In the genomic region with DNA sequence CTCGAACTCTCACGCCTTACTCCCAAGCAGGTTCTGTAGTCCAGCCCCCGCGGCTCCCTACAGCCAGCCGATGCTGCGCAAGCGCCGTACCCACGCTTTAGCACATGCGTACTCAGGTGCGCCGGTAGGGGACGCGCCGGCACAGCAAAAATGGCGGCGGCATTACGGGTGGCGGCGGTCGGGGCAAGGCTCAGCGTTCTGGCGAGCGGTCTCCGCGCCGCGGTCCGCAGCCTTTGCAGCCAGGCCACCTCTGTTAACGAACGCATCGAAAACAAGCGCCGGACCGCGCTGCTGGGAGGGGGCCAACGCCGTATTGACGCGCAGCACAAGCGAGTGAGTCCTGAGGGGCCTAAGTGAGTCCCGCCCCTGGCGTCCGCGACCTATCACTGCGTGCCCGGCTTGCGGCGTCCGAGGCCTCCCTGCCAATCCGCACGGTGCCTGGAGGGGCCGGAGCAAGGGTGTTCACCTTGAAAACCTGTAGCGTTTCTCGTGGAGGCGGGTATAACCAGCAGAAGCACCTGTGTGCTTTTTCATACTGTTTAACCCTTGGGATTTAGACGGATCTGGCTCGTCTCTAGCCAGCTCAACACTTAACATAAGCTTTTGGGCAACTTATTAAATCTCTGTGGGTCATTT, we compare ENCODE assay signal across 1 cellular context.
TF ChIP-seq lines count a peak whose summit lies in the region.

PCCB (plus strand) TSS at position 115 of the 636 bp plus-strand sequence; CDS start at position 151, 36 bp downstream.

TF ChIP-seq in HEK293, 187 proteins besides CTCF, POLR2A, EP300 and RAD21 (continued from another document and continues in another):
- TF ChIP-seq, protein P1, sequence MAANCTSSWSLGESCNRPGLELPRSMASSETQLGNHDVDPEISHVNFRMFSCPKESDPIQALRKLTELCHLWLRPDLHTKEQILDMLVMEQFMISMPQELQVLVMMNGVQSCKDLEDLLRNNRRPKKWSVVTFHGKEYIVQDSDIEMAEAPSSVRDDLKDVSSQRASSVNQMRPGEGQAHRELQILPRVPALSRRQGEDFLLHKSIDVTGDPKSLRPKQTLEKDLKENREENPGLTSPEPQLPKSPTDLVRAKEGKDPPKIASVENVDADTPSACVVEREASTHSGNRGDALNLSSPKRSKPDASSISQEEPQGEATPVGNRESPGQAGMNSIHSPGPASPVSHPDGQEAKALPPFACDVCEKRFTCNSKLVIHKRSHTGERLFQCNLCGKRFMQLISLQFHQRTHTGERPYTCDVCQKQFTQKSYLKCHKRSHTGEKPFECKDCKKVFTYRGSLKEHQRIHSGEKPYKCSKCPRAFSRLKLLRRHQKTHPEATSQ (tag by site-specific recombination; IDR thresholded peaks at IDR 0.05) = no peak
- TF ChIP-seq BCL11B (tag by site-specific recombination; IDR thresholded peaks at IDR 0.05; ENCODE audit: low read depth) (no peak), ZNF571 (tag by site-specific recombination; IDR thresholded peaks at IDR 0.05) (no peak), ZBTB20 (tag by site-specific recombination; IDR thresholded peaks at IDR 0.05) (peak; percentile 32; the same call in 1 of the 2 replicates), KLF17 (tag by site-specific recombination; IDR thresholded peaks at IDR 0.05) (peak; percentile 67; the same call in 1 of the 2 replicates), GLI4 (tag by site-specific recombination; IDR thresholded peaks at IDR 0.05) (no peak), TCF7L2 (IDR thresholded peaks at IDR 0.05; ENCODE audit: borderline replicate concordance, low read depth, low read length) (no peak), ZNF398 (tag by site-specific recombination; IDR thresholded peaks at IDR 0.05) (no peak), BCL11A (tag by site-specific recombination; IDR thresholded peaks at IDR 0.05; ENCODE audit: low read depth) (no peak), GLIS2 (tag by site-specific recombination; IDR thresholded peaks at IDR 0.05) (peak; percentile 73; the same call in 1 of the 2 replicates), ZNF341 (tag by site-specific recombination; IDR thresholded peaks at IDR 0.05; ENCODE audit: low read depth) (peak; percentile 73), ZNF132 (tag by site-specific recombination; IDR thresholded peaks at IDR 0.05; ENCODE audit: borderline replicate concordance) (no peak), KLF10 (tag by site-specific recombination; IDR thresholded peaks at IDR 0.05) (peak; percentile 91; the same call in 1 of the 2 replicates), SP3 (tag by site-specific recombination; IDR thresholded peaks at IDR 0.05) (peak; percentile 70), ZFHX2 (tag by site-specific recombination; conservative IDR thresholded peaks at IDR 0.05) (peak; percentile 45), WT1 (tag by site-specific recombination; IDR thresholded peaks at IDR 0.05) (peak; percentile 41; the same call in 1 of the 2 replicates), ZNF324 (tag by site-specific recombination; IDR thresholded peaks at IDR 0.05) (peak; percentile 30; the same call in 1 of the 2 replicates), ZNF621 (tag by site-specific recombination; IDR thresholded peaks at IDR 0.05) (peak; percentile 89; the same call in 1 of the 2 replicates), ZNF211 (tag by site-specific recombination; IDR thresholded peaks at IDR 0.05; ENCODE audit: low read depth) (no peak), ZNF311 (tag by site-specific recombination; IDR thresholded peaks at IDR 0.05; ENCODE audit: borderline replicate concordance) (no peak), GLIS1 (tag by site-specific recombination; IDR thresholded peaks at IDR 0.05) (peak; percentile 50), ZSCAN30 (tag by site-specific recombination; IDR thresholded peaks at IDR 0.05) (0 out of 2 replicates have a peak, but pooled peaks have one; percentile 6), ZNF843 (tag by site-specific recombination; IDR thresholded peaks at IDR 0.05) (peak; percentile 66; the same call in 1 of the 2 replicates), ZNF548 (tag by site-specific recombination; IDR thresholded peaks at IDR 0.05) (no peak), ZNF169 (tag by site-specific recombination; IDR thresholded peaks at IDR 0.05) (no peak), ZNF140 (tag by site-specific recombination; IDR thresholded peaks at IDR 0.05) (no peak), ZNF561 (tag by site-specific recombination; IDR thresholded peaks at IDR 0.05; ENCODE audit: borderline replicate concordance) (0 out of 2 replicates have a peak, but pooled peaks have one; percentile 58), ZNF335 (tag by site-specific recombination; conservative IDR thresholded peaks at IDR 0.05) (peak; percentile 78), ZNF600 (tag by site-specific recombination; IDR thresholded peaks at IDR 0.05) (peak; percentile 98), ZEB2 (tag by site-specific recombination; IDR thresholded peaks at IDR 0.05) (peak; percentile 65; the same call in 1 of the 2 replicates), SCRT1 (tag by site-specific recombination; IDR thresholded peaks at IDR 0.05; ENCODE audit: borderline replicate concordance) (peak; percentile 92), PATZ1 (tag by site-specific recombination; IDR thresholded peaks at IDR 0.05) (peak; percentile 66), SETDB1 (IDR thresholded peaks at IDR 0.05; ENCODE audit: insufficient read length, low read length) (no peak), ZNF76 (tag by site-specific recombination; IDR thresholded peaks at IDR 0.05; ENCODE audit: borderline replicate concordance, low read depth) (0 out of 2 replicates have a peak, but pooled peaks have one; percentile 16), ZNF670 (tag by site-specific recombination; IDR thresholded peaks at IDR 0.05; ENCODE audit: low read depth) (no peak), YY2 (tag by site-specific recombination; IDR thresholded peaks at IDR 0.05) (peak; percentile 88), ZNF24 (tag by site-specific recombination; IDR thresholded peaks at IDR 0.05) (0 out of 2 replicates have a peak, but pooled peaks have one; percentile 39), ZNF214 (tag by site-specific recombination; IDR thresholded peaks at IDR 0.05; ENCODE audit: borderline replicate concordance) (no peak), YY1 (tag by site-specific recombination; IDR thresholded peaks at IDR 0.05) (peak; percentile 88), ZNF23 (tag by site-specific recombination; IDR thresholded peaks at IDR 0.05; ENCODE audit: borderline replicate concordance) (no peak), RBAK (tag by site-specific recombination; IDR thresholded peaks at IDR 0.05) (no peak), ZNF292 (tag by site-specific recombination; IDR thresholded peaks at IDR 0.05; ENCODE audit: borderline replicate concordance, low read depth) (no peak), ZBTB48 (tag by site-specific recombination; IDR thresholded peaks at IDR 0.05) (peak; percentile 53; the same call in 1 of the 2 replicates), SCRT2 (tag by site-specific recombination; IDR thresholded peaks at IDR 0.05) (peak; percentile 99), ZBTB7A (tag by site-specific recombination; IDR thresholded peaks at IDR 0.05; ENCODE audit: low read depth) (0 out of 2 replicates have a peak, but pooled peaks have one; percentile 41)
- TF ChIP-seq, protein P2, sequence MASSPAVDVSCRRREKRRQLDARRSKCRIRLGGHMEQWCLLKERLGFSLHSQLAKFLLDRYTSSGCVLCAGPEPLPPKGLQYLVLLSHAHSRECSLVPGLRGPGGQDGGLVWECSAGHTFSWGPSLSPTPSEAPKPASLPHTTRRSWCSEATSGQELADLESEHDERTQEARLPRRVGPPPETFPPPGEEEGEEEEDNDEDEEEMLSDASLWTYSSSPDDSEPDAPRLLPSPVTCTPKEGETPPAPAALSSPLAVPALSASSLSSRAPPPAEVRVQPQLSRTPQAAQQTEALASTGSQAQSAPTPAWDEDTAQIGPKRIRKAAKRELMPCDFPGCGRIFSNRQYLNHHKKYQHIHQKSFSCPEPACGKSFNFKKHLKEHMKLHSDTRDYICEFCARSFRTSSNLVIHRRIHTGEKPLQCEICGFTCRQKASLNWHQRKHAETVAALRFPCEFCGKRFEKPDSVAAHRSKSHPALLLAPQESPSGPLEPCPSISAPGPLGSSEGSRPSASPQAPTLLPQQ (tag by site-specific recombination; IDR thresholded peaks at IDR 0.05) = peak; percentile 55; the same call in 1 of the 2 replicates
- TF ChIP-seq, protein P3, sequence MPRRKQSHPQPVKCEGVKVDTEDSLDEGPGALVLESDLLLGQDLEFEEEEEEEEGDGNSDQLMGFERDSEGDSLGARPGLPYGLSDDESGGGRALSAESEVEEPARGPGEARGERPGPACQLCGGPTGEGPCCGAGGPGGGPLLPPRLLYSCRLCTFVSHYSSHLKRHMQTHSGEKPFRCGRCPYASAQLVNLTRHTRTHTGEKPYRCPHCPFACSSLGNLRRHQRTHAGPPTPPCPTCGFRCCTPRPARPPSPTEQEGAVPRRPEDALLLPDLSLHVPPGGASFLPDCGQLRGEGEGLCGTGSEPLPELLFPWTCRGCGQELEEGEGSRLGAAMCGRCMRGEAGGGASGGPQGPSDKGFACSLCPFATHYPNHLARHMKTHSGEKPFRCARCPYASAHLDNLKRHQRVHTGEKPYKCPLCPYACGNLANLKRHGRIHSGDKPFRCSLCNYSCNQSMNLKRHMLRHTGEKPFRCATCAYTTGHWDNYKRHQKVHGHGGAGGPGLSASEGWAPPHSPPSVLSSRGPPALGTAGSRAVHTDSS (tag by site-specific recombination; IDR thresholded peaks at IDR 0.05) = no peak
- TF ChIP-seq, protein P4, sequence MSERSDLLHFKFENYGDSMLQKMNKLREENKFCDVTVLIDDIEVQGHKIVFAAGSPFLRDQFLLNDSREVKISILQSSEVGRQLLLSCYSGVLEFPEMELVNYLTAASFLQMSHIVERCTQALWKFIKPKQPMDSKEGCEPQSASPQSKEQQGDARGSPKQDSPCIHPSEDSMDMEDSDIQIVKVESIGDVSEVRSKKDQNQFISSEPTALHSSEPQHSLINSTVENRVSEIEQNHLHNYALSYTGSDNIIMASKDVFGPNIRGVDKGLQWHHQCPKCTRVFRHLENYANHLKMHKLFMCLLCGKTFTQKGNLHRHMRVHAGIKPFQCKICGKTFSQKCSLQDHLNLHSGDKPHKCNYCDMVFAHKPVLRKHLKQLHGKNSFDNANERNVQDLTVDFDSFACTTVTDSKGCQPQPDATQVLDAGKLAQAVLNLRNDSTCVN (tag by site-specific recombination; optimal IDR thresholded peaks at IDR 0.05) = peak; percentile 87
- TF ChIP-seq, protein P5, sequence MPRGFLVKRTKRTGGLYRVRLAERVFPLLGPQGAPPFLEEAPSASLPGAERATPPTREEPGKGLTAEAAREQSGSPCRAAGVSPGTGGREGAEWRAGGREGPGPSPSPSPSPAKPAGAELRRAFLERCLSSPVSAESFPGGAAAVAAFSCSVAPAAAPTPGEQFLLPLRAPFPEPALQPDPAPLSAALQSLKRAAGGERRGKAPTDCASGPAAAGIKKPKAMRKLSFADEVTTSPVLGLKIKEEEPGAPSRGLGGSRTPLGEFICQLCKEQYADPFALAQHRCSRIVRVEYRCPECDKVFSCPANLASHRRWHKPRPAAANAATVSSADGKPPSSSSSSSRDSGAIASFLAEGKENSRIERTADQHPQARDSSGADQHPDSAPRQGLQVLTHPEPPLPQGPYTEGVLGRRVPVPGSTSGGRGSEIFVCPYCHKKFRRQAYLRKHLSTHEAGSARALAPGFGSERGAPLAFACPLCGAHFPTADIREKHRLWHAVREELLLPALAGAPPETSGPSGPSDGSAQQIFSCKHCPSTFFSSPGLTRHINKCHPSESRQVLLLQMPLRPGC (tag by site-specific recombination; IDR thresholded peaks at IDR 0.05) = no peak
